ENCODE assay signal across 25 cellular contexts in genomic region chr2:217861334-217861877, GRCh38.
DNase-seq lines count a peak whose midpoint lies in the region; ATAC-seq, FAIRE-seq and TF ChIP-seq lines count a peak whose summit lies in the region.
"Had no signal": no experiment of that assay in that cellular context is flagged by ENCODE, and none has a peak within 500 bp of the region (broad histone marks: within the 10 kb centered on the region; RNA-seq: fewer than 3 reads in every experiment).

No MANE protein-coding gene starts in this region.

- H3K9me3 ChIP-seq in K562 (replicated peaks; ENCODE audit: control insufficient read depth, insufficient read depth, low read depth, low read length): no peaks in the 10 kb centered on the region
- no peaks in the 10 kb centered on the region for H3K9me3 ChIP-seq in stomach smooth muscle (ENCODE audit: control insufficient read depth in 2 of 2, low read length in 2 of 2)
- H3K9me3 ChIP-seq: BLaER1 had no signal

- H3K27ac ChIP-seq in K562 (ENCODE audit: extremely low read depth, low read depth, low read length) (no peak overlapping the region), stomach smooth muscle (ENCODE audit: low read length) (peak overlapping the region; percentile 55)
- H3K27ac ChIP-seq: BLaER1, KMS-11 had no signal

- POLR2A ChIA-PET in K562 (lab: Yijun Ruan, JAX): interaction anchor here (1.1 kb wide), 1 partner anchor 19 kb away, joined by 4 read pairs; no protein-coding TSS in a partner anchor

- TF ChIP-seq POLR2A in K562 (conservative IDR thresholded peaks at IDR 0.05): no peak

- H4K20me1 ChIP-seq in K562 (replicated peaks; ENCODE audit: control insufficient read depth, insufficient read depth, low read length): no peaks in the 10 kb centered on the region

- CTCF ChIA-PET in K562 (lab: Yijun Ruan, JAX; ENCODE audit: low intra/inter-chr PET ratio): no interaction called here

- H3K9ac ChIP-seq in K562 (ENCODE audit: insufficient read depth in 1 of 2, low read depth in 2 of 2, low read length in 2 of 2) (no peak overlapping the region), stomach smooth muscle (ENCODE audit: low read length in 2 of 2) (no peak overlapping the region)
- H3K9ac ChIP-seq: BLaER1, KMS-11 had no signal

- intact Hi-C loops in K562 (cut with micrococcal nuclease): no loop called here

- H3K79me2 ChIP-seq in K562 (ENCODE audit: control insufficient read depth, insufficient read depth, low read length): no peaks in the 10 kb centered on the region

- H3K36me3 ChIP-seq in K562 (ENCODE audit: control insufficient read depth, insufficient read depth, low read length): no peaks in the 10 kb centered on the region
- H3K36me3 ChIP-seq in stomach smooth muscle (ENCODE audit: control insufficient read depth in 2 of 2, insufficient read depth in 2 of 2, low read length in 2 of 2): peaks cover 58 to 64% of the 10 kb centered on the region in 2 donors

- in situ Hi-C loops in K562 (cut with MboI): no loop called here

- BruUV-seq in K562 (replicated peaks; lab: Mats Ljungman, UMichigan): no TSS peak

- TF ChIP-seq EP300 in K562 (IDR thresholded peaks at IDR 0.05; ENCODE audit: low read length): no peak

- DNase-seq in HFFc6 (no peak), K562 (ENCODE audit: extremely low read depth in 1 of 4, low spot score in 3 of 4) (no peak), memory B cell (ENCODE audit: low spot score in 2 of 2) (no peak), germinal center (ENCODE audit: low spot score) (no peak), activated T-cell treated with anti-CD3 and anti-CD28 coated beads for 4 hours (no peak)
- DNase-seq: CD4-positive, alpha-beta memory T cell; DMS153; EL; MV-4-11; NCI-H187 treated with DMSO at 0.1 percent for 48 hours; NCI-H2227 treated with DMSO at 0.1 percent for 48 hours; NCI-H510A treated with DMSO at 0.1 percent for 48 hours; NCI-H774; PC-3; RPMI8226; SHP77 treated with DMSO at 0.1 percent for 48 hours had no signal

- no peak overlapping the region for H2AFZ ChIP-seq in K562 (ENCODE audit: low read depth, low read length)
- H2AFZ ChIP-seq: GM23338 had no signal

- no peak for TF ChIP-seq CTCF in HFFc6 (IDR thresholded peaks at IDR 0.05)
- TF ChIP-seq CTCF in K562 (IDR thresholded peaks at IDR 0.05 in 2 of 3, conservative IDR thresholded peaks at IDR 0.05 in 1 of 3; ENCODE audit: insufficient read depth in 2 of 3, low read depth in 1 of 3, low read length in 3 of 3): no peak

- H3K4me1 Mint-ChIP-seq in HFFc6 (ENCODE audit: low read depth) (peaks cover 28% of the 10 kb centered on the region), memory B cell (peaks cover 46% of the 10 kb centered on the region)
- H3K4me1 Mint-ChIP-seq: CD4-positive, alpha-beta memory T cell had no signal

- H3K4me3 Mint-ChIP-seq in HFFc6: no peak overlapping the region
- H3K4me3 Mint-ChIP-seq in memory B cell: no peak overlapping the region
- H3K4me3 Mint-ChIP-seq: CD4-positive, alpha-beta memory T cell; GM23338 had no signal

- H3K9me3 Mint-ChIP-seq in HFFc6 (no peaks in the 10 kb centered on the region), memory B cell (no peaks in the 10 kb centered on the region)
- H3K9me3 Mint-ChIP-seq: CD4-positive, alpha-beta memory T cell; GM23338 had no signal

- ATAC-seq in K562 (no peak), memory B cell (ENCODE audit: low read depth) (no peak), GM19467 (IDR thresholded peaks at IDR 0.05; ENCODE audit: unreplicated experiment) (no peak), HG02623 (IDR thresholded peaks at IDR 0.05; ENCODE audit: unreplicated experiment) (no peak)
- ATAC-seq: GM12878, GM23338, HCT116, PC-3 had no signal

- H3K4me1 ChIP-seq in K562 (replicated peaks in 1 of 2; ENCODE audit: control insufficient read depth in 2 of 2, insufficient read depth in 2 of 2, low read length in 2 of 2): peaks cover 0 to 9% of the 10 kb centered on the region in 2 experiments; a peak in 3 of 5 replicates
- H3K4me1 ChIP-seq in stomach smooth muscle (ENCODE audit: control insufficient read depth, insufficient read depth, low read length): peaks cover 88% of the 10 kb centered on the region

- TF ChIP-seq RAD21 in K562 (CRISPR knock-in tag; conservative IDR thresholded peaks at IDR 0.05 in 1 of 2, IDR thresholded peaks at IDR 0.05 in 1 of 2): no peak

- WGBS in K562 (ENCODE audit: insufficient coverage, low coverage, missing lambda C conversion rate): 0% methylated on average over 4 of the region's 5 CpGs

- H3K4me2 ChIP-seq in K562 (ENCODE audit: insufficient read depth, low read length): no peak overlapping the region
- H3K4me2 ChIP-seq: BLaER1, GM23338, KMS-11 had no signal

- H3K36me3 Mint-ChIP-seq in HFFc6 (ENCODE audit: low read depth) (peaks cover 17% of the 10 kb centered on the region), memory B cell (no peaks in the 10 kb centered on the region)
- H3K36me3 Mint-ChIP-seq: CD4-positive, alpha-beta memory T cell had no signal

- FAIRE-seq in K562 (lab: Jason Lieb, UNC): no peak
- FAIRE-seq: GM12878, GM19239 had no signal

- H3K27ac Mint-ChIP-seq in HFFc6: peak overlapping the region; percentile 23; the same call in 1 of the 2 replicates
- H3K27ac Mint-ChIP-seq in memory B cell: peak overlapping the region; percentile 15
- H3K27ac Mint-ChIP-seq: CD4-positive, alpha-beta memory T cell; GM23338 had no signal

- H3K27me3 ChIP-seq in K562 (ENCODE audit: control insufficient read depth in 2 of 2, insufficient read depth in 2 of 2, low read length in 2 of 2) (peaks cover 0 to 17% of the 10 kb centered on the region in 2 experiments; a peak in 2 of 5 replicates), stomach smooth muscle (ENCODE audit: control insufficient read depth in 1 of 2, insufficient read depth in 2 of 2, low read length in 2 of 2) (no peaks in the 10 kb centered on the region)
- H3K27me3 ChIP-seq: BLaER1 had no signal

- H3K4me3 ChIP-seq in K562 (no peak overlapping the region), stomach smooth muscle (ENCODE audit: low read length in 2 of 2) (no peak overlapping the region)
- H3K4me3 ChIP-seq: BLaER1, GM12878, GM23338 had no signal

- no peaks in the 10 kb centered on the region for H3K9me1 ChIP-seq in K562 (ENCODE audit: control insufficient read depth, insufficient read depth, low read length)

- peaks cover 12% of the 10 kb centered on the region for H3K27me3 Mint-ChIP-seq in HFFc6 (ENCODE audit: insufficient read depth)
- no peaks in the 10 kb centered on the region for H3K27me3 Mint-ChIP-seq in memory B cell
- H3K27me3 Mint-ChIP-seq: CD4-positive, alpha-beta memory T cell had no signal

TF ChIP-seq in K562, 482 proteins besides CTCF, POLR2A, EP300 and RAD21:
- TF ChIP-seq FOXM1 (IDR thresholded peaks at IDR 0.05; ENCODE audit: low read depth) (no peak), FOXM1 (CRISPR knock-in tag; IDR thresholded peaks at IDR 0.05; ENCODE audit: low read depth) (no peak), ZNF696 (CRISPR knock-in tag; conservative IDR thresholded peaks at IDR 0.05) (no peak), BCOR (IDR thresholded peaks at IDR 0.05) (peak; percentile 62; the same call in 1 of the 2 replicates), RBM25 (IDR thresholded peaks at IDR 0.05; ENCODE audit: low read depth, low read length, severe bottlenecking) (peak; percentile 69), SMARCA5 (IDR thresholded peaks at IDR 0.05) (0 out of 2 replicates have a peak, but pooled peaks have one; percentile 20), PCBP1 (IDR thresholded peaks at IDR 0.05; ENCODE audit: low read depth, low read length, poor library complexity, severe bottlenecking) (no peak), SAFB2 (IDR thresholded peaks at IDR 0.05; ENCODE audit: borderline replicate concordance, low read depth, low read length, severe bottlenecking) (no peak), BRD4 (IDR thresholded peaks at IDR 0.05) (no peak), KDM1A (IDR thresholded peaks at IDR 0.05) (peak in 1 of 2 experiments; percentile 53; a peak in 1 of 4 replicates)
